8 cellular contexts compared by ENCODE assay signal in genomic region chr12:110590806-110591326, GRCh38. TPM values are rescaled to one million over a fixed set of nuclear protein-coding genes. Genes with fewer than 3 reads are reported as not detected.
A peak's percentile ranks its signal among the peaks of the same experiment; 100 is the strongest.
DNase-seq lines count a peak whose midpoint lies in the region; FAIRE-seq and TF ChIP-seq lines count a peak whose summit lies in the region.

No MANE protein-coding gene starts in this region.

- H3K79me2 ChIP-seq in GM23248 (ENCODE audit: insufficient read depth): no peaks in the 10 kb centered on the region
- no peaks in the 10 kb centered on the region for H3K79me2 ChIP-seq in OCI-LY1 (ENCODE audit: insufficient read depth, low read length)
- no peaks in the 10 kb centered on the region for H3K79me2 ChIP-seq in H1 (ENCODE audit: control insufficient read depth in 1 of 2, insufficient read depth in 2 of 2, low read length in 2 of 2)

- H2BK5ac ChIP-seq in H1 (ENCODE audit: low read depth, low read length): no peak overlapping the region

- no peak overlapping the region for H3K4ac ChIP-seq in H1 (replicated peaks; ENCODE audit: insufficient read length, low read depth, low read length)

- no peaks in the 10 kb centered on the region; the same call in 1 of the 2 replicates for H3K27me3 ChIP-seq in GM23248 (replicated peaks; ENCODE audit: insufficient read depth)
- H3K27me3 ChIP-seq in OCI-LY1 (ENCODE audit: insufficient read depth, low read length): no peaks in the 10 kb centered on the region
- no peaks in the 10 kb centered on the region for H3K27me3 ChIP-seq in H1 (replicated peaks in 1 of 4; ENCODE audit: control insufficient read depth in 3 of 4, extremely low read depth in 1 of 4, insufficient read depth in 3 of 4, low read length in 3 of 4)
- H3K27me3 ChIP-seq in neutrophil: no peaks in the 10 kb centered on the region

- no peaks in the 10 kb centered on the region for H3K79me1 ChIP-seq in H1 (ENCODE audit: low read depth, low read length)

- POLR2A ChIA-PET in H1 (lab: Charles Lee; ENCODE audit: partially characterized antibody): no interaction called here

- no peaks in the 10 kb centered on the region for H3K9me3 ChIP-seq in GM23248 (ENCODE audit: low read depth)
- no peaks in the 10 kb centered on the region for H3K9me3 ChIP-seq in OCI-LY1 (ENCODE audit: low read length)
- H3K9me3 ChIP-seq in H1 (ENCODE audit: insufficient read depth in 2 of 2, low read depth in 1 of 2, low read length in 1 of 2): no peaks in the 10 kb centered on the region
- no peaks in the 10 kb centered on the region for H3K9me3 ChIP-seq in neutrophil

- H3K36me3 ChIP-seq in GM23248 (ENCODE audit: low read depth) (no peaks in the 10 kb centered on the region), OCI-LY1 (ENCODE audit: insufficient read depth, low read length) (no peaks in the 10 kb centered on the region), H1 (ENCODE audit: control insufficient read depth in 2 of 4, insufficient read depth in 4 of 4, low read length in 3 of 4) (no peaks in the 10 kb centered on the region), neutrophil (no peaks in the 10 kb centered on the region)

- peak overlapping the region; percentile 19 for H3K4me2 ChIP-seq in GM23248 (ENCODE audit: unreplicated experiment)
- peak overlapping the region; percentile 42 for H3K4me2 ChIP-seq in OCI-LY1 (ENCODE audit: low read length)
- no peak overlapping the region; a peak in 1 of 4 replicates for H3K4me2 ChIP-seq in H1 (ENCODE audit: insufficient read depth in 1 of 2, low read depth in 2 of 2, low read length in 2 of 2)

- H2AK5ac ChIP-seq in H1 (ENCODE audit: low read depth, low read length): no peak overlapping the region

- H3K14ac ChIP-seq in H1 (ENCODE audit: insufficient read length): no peak overlapping the region

- no peak overlapping the region for H4K91ac ChIP-seq in H1 (replicated peaks; ENCODE audit: insufficient read length, low read length)

- H3K4me1 ChIP-seq in GM23248 (ENCODE audit: insufficient read depth) (no peaks in the 10 kb centered on the region), OCI-LY1 (ENCODE audit: insufficient read depth, low read length, severe bottlenecking) (peaks cover 21% of the 10 kb centered on the region), H1 (replicated peaks in 1 of 4; ENCODE audit: control insufficient read depth in 3 of 4, insufficient read depth in 4 of 4, low read length in 3 of 4) (peaks cover 0 to 7% (median 2%) of the 10 kb centered on the region in 4 experiments; a peak in 2 of 7 replicates), neutrophil (ENCODE audit: control insufficient read depth in 1 of 2, insufficient read depth in 1 of 2, low read depth in 1 of 2, low read length in 1 of 2) (peaks cover 25 to 27% of the 10 kb centered on the region in 2 experiments)

- H3K23ac ChIP-seq in H1 (ENCODE audit: insufficient read length): no peak overlapping the region

- 16 to 36% methylated on average over 3 of the region's 3 CpGs for WGBS in GM23248 (ENCODE audit: low coverage in 1 of 2, low lambda C conversion rate in 2 of 2, missing lambda C conversion rate in 2 of 2), 2 experiments
- WGBS in H1 (ENCODE audit: extremely low coverage in 1 of 2, insufficient coverage in 1 of 2, insufficient read length in 1 of 2, insufficient replicate concordance in 2 of 2, low coverage in 1 of 2, low lambda C conversion rate in 2 of 2, missing lambda C conversion rate in 1 of 2), 2 experiments: 87% methylated on average over 3 of the region's 3 CpGs; no CpG with 5 or more reads in 1 of the 2 experiments

- H2AFZ ChIP-seq in GM23248: peak overlapping the region; percentile 59
- H2AFZ ChIP-seq in OCI-LY1 (ENCODE audit: low read length): no peak overlapping the region; the same call in 1 of the 2 replicates
- peak overlapping the region; percentile 36 for H2AFZ ChIP-seq in H1 (ENCODE audit: low read length)

- H3F3A ChIP-seq in GM23248 (ENCODE audit: insufficient read depth) (no peaks in the 10 kb centered on the region), OCI-LY1 (ENCODE audit: insufficient read depth, low read length) (0 out of 2 replicates have a peak, but pooled peaks cover 3% of the 10 kb centered on the region)

- no peak for TF ChIP-seq POLR2A in H1 (IDR thresholded peaks at IDR 0.05; ENCODE audit: control extremely low read depth in 1 of 2, low read depth in 2 of 2, low read length in 2 of 2)

- no peak overlapping the region for H4K8ac ChIP-seq in H1 (ENCODE audit: extremely low read depth, insufficient read depth, low read length)

- no peak overlapping the region for H2BK120ac ChIP-seq in H1 (replicated peaks; ENCODE audit: low read depth, low read length)

- H4K5ac ChIP-seq in H1 (ENCODE audit: insufficient read length, low read depth, low read length): no peak overlapping the region

- in situ Hi-C loops in GM23248 (cut with MboI): loop anchor here (10.0 kb wide), 1 partner anchor 76 kb away; no protein-coding TSS in a partner anchor

- H3K18ac ChIP-seq in H1 (ENCODE audit: extremely low read depth, low read length): no peak overlapping the region

- no peak for TF ChIP-seq CTCF in OCI-LY1 (IDR thresholded peaks at IDR 0.05; ENCODE audit: low read length)
- no peak for TF ChIP-seq CTCF in H1 (IDR thresholded peaks at IDR 0.05; ENCODE audit: control extremely low read depth in 1 of 3, insufficient read depth in 1 of 3, low read depth in 1 of 3, low read length in 3 of 3)
- TF ChIP-seq CTCF in neutrophil (IDR thresholded peaks at IDR 0.05): no peak

- CTCF ChIA-PET in H1 (lab: Charles Lee; ENCODE audit: partially characterized antibody): interaction anchor here (0.7 to 7.7 kb wide), 2 partner anchors 11 to 38 kb away, joined by 4 to 55 read pairs; no protein-coding TSS in a partner anchor

- FAIRE-seq in H1 (lab: Jason Lieb, UNC): no peak

- no peak for TF ChIP-seq EP300 in H1 (IDR thresholded peaks at IDR 0.05; ENCODE audit: borderline replicate concordance in 1 of 2, low read depth in 2 of 2, low read length in 2 of 2)

- peak overlapping the region; percentile 33 for H3K9ac ChIP-seq in GM23248
- H3K9ac ChIP-seq in OCI-LY1 (ENCODE audit: low read length): no peak overlapping the region
- no peak overlapping the region for H3K9ac ChIP-seq in H1 (replicated peaks in 1 of 4; ENCODE audit: extremely low read depth in 1 of 4, low read depth in 3 of 4, low read length in 3 of 4)

- no peak overlapping the region for H2BK12ac ChIP-seq in H1 (ENCODE audit: low read depth, low read length)

- H3K9me2 ChIP-seq in GM23248 (ENCODE audit: insufficient read depth) (no peaks in the 10 kb centered on the region), OCI-LY1 (ENCODE audit: low read depth, low read length) (no peaks in the 10 kb centered on the region)

- H3K4me3 ChIP-seq in GM08714 (ENCODE audit: low read length) (peak overlapping the region; percentile 32; the same call in 1 of the 2 replicates), GM23248 (no peak overlapping the region), OCI-LY1 (ENCODE audit: low read depth, low read length, poor library complexity, severe bottlenecking) (no peak overlapping the region), H1 (ENCODE audit: extremely low read depth in 1 of 4, insufficient read depth in 2 of 4, low read depth in 3 of 4, low read length in 4 of 4) (no peak overlapping the region), neutrophil (ENCODE audit: low read depth in 1 of 2, low read length in 1 of 2) (peak overlapping the region; percentile 49 to 50)

- DNase-seq in GM23248 (peak; percentile 79), H1 (ENCODE audit: low read depth in 1 of 2, low spot score in 2 of 2) (no peak), RKO (ENCODE audit: low spot score) (no peak), 8988T (no peak), islet precursor cell (no peak)

- no peaks in the 10 kb centered on the region for H4K20me1 ChIP-seq in GM23248 (ENCODE audit: insufficient read depth)
- H4K20me1 ChIP-seq in OCI-LY1 (ENCODE audit: insufficient read depth, low read length): no peaks in the 10 kb centered on the region
- H4K20me1 ChIP-seq in H1 (replicated peaks in 1 of 2; ENCODE audit: control insufficient read depth in 1 of 2, insufficient read depth in 2 of 2, low read length in 2 of 2): no peaks in the 10 kb centered on the region

- H2BK15ac ChIP-seq in H1 (ENCODE audit: low read length): no peak overlapping the region

- H3K23me2 ChIP-seq in H1 (ENCODE audit: low read depth, low read length): no peaks in the 10 kb centered on the region

- no peak for TF ChIP-seq RAD21 in H1 (IDR thresholded peaks at IDR 0.05 in 1 of 2, conservative IDR thresholded peaks at IDR 0.05 in 1 of 2; ENCODE audit: low read depth in 2 of 2, low read length in 2 of 2)

- no peak overlapping the region for H2BK20ac ChIP-seq in H1 (ENCODE audit: low read length)

- no peak overlapping the region for H3K56ac ChIP-seq in H1 (replicated peaks; ENCODE audit: insufficient read length, low read depth, low read length)

- H3K27ac ChIP-seq in GM23248 (peak overlapping the region; percentile 43), OCI-LY1 (ENCODE audit: low read depth, low read length, poor library complexity, severe bottlenecking) (peak overlapping the region; percentile 78), H1 (ENCODE audit: low read depth, low read length) (no peak overlapping the region), neutrophil (peak overlapping the region; percentile 98)

RNA-seq across cellular contexts. Expression of gene PPTC7, which starts 7.7 kb away (rescaled TPM):
- total RNA-seq in GM23248 (2014; rRNA removed; shearing (Covaris generic)): 3.2 and 3.4 TPM in 2 replicates
- polyA plus RNA-seq in GM23248 (2016; fragmentation: Nextera tagmentation; extraction: Ambion mirVana): 2.2 and 2.4 TPM in 2 replicates
- 15.9 and 16.0 TPM in 2 replicates for total RNA-seq in H1 (2021; fragmentation: NEBNext Ultra II Directional; extraction: Animal tissue kit (Norgen Biotek cat#: 25700))
- 5.2 and 8.1 TPM in 2 replicates for polyA plus RNA-seq in H1 (2011; rRNA removed)
- 8.3 TPM for polyA plus RNA-seq in H1 (2011; cell fraction: cytosol; rRNA removed)
- polyA plus RNA-seq in H1 (2011; cell fraction: nucleus; rRNA removed): 5.4 TPM
- polyA plus RNA-seq in H1 (2012, experiment 1 of 2): 6.5 to 9.8 TPM (median 8.0 TPM) in 4 replicates
- polyA plus RNA-seq in H1 (2012, experiment 2 of 2): 0.94 TPM
- 9.6 TPM for polyA plus RNA-seq in H1 (2013, experiment 1 of 2)
- polyA plus RNA-seq in H1 (2013, experiment 2 of 2): 9.2 TPM
- 20.4 and 22.1 TPM in 2 replicates for polyA minus RNA-seq in H1 (2011; rRNA and poly(A)+ RNA removed)
- 8.7 TPM for polyA minus RNA-seq in H1 (2011; cell fraction: cytosol; rRNA and poly(A)+ RNA removed)
- polyA minus RNA-seq in H1 (2011; cell fraction: nucleus; rRNA and poly(A)+ RNA removed): 13.1 TPM

RNA-seq across cellular contexts. Expression of gene TCTN1, which starts 23.1 kb away (rescaled TPM):
- total RNA-seq in GM23248 (2014; rRNA removed; shearing (Covaris generic)): 34.4 and 44.3 TPM in 2 replicates
- polyA plus RNA-seq in GM23248 (2016; fragmentation: Nextera tagmentation; extraction: Ambion mirVana) (58.1 and 65.2 TPM in 2 replicates), H1 (2011; rRNA removed) (14.7 and 20.8 TPM in 2 replicates)
- total RNA-seq in H1 (2021; fragmentation: NEBNext Ultra II Directional; extraction: Animal tissue kit (Norgen Biotek cat#: 25700)): 11.1 and 16.4 TPM in 2 replicates
- 13.1 TPM for polyA plus RNA-seq in H1 (2011; cell fraction: cytosol; rRNA removed)
- polyA plus RNA-seq in H1 (2011; cell fraction: nucleus; rRNA removed): 37.2 TPM
- polyA plus RNA-seq in H1 (2012, experiment 1 of 2): 11.8 to 16.3 TPM (median 13.5 TPM) in 4 replicates
- 6.8 TPM for polyA plus RNA-seq in H1 (2012, experiment 2 of 2)
- 25.7 TPM for polyA plus RNA-seq in H1 (2013, experiment 1 of 2)
- 27.6 TPM for polyA plus RNA-seq in H1 (2013, experiment 2 of 2)
- polyA minus RNA-seq in H1 (2011; rRNA and poly(A)+ RNA removed): 14.4 and 21.8 TPM in 2 replicates
- 8.5 TPM for polyA minus RNA-seq in H1 (2011; cell fraction: cytosol; rRNA and poly(A)+ RNA removed)
- polyA minus RNA-seq in H1 (2011; cell fraction: nucleus; rRNA and poly(A)+ RNA removed): 29.4 TPM

Comparison
In these comparisons a context has a peak if more than half of its experiments do, and no peak if none do; other contexts are left out.
1. H3K4me3 ChIP-seq: peak in GM08714 (single experiment) and neutrophil (2 of 2); none in GM23248 (single experiment), OCI-LY1 (single experiment) and H1 (0 of 4).
2. H3K4me2 ChIP-seq: peak in GM23248 (single experiment) and OCI-LY1 (single experiment); none in H1 (0 of 2).